Comparison of ENCODE assay signal across 8 cellular contexts in genomic region chr17:43546317-43547188, GRCh38. TPM values are rescaled to one million over a fixed set of nuclear protein-coding genes. Genes with fewer than 3 reads are reported as not detected.
DNase-seq lines count a peak whose midpoint lies in the region; ATAC-seq, FAIRE-seq and TF ChIP-seq lines count a peak whose summit lies in the region.

Gene ETV4 (minus strand): TSS chr17:43546340. CDS start chr17:43545617, 723 bp downstream.

- H4K8ac ChIP-seq in trophoblast cell (ENCODE audit: low read depth, low read length), result peak within 1 kb of the TSS; percentile 26

- H3K79me2 ChIP-seq in trophoblast cell (ENCODE audit: control insufficient read depth, insufficient read depth, low read length, poor library complexity), result peaks cover 3% of the 10 kb centered on the region

- H2BK12ac ChIP-seq in trophoblast cell (ENCODE audit: low read length), result no peak within 1 kb of the TSS

- no peak for TF ChIP-seq POLR2A in tibial nerve (IDR thresholded peaks at IDR 0.05)

- ATAC-seq in HG02588 (IDR thresholded peaks at IDR 0.05; ENCODE audit: unreplicated experiment), result peak; percentile 70

- H3K9ac ChIP-seq in adipocyte (ENCODE audit: low read length) (no peak within 1 kb of the TSS), trophoblast cell (ENCODE audit: low read length) (no peak within 1 kb of the TSS)

- H2BK5ac ChIP-seq in trophoblast cell (ENCODE audit: low read depth, low read length, poor library complexity), result no peak within 1 kb of the TSS

- H3K4ac ChIP-seq in trophoblast cell (ENCODE audit: low read depth, low read length), result no peak within 1 kb of the TSS

- peak; percentile 98 for FAIRE-seq in G401.6 (lab: Jason Lieb, UNC)

- DNase-seq in NCI-H1105 (lab: John Stamatoyannopoulos, UW), result peak; percentile 77
- DNase-seq in T follicular helper cell (ENCODE audit: low read depth), result peak; percentile 76
- peak; percentile 96 for DNase-seq in adipocyte (ENCODE audit: low read depth)
- peak; percentile 94 for DNase-seq in cardiac septum (ENCODE audit: low spot score)
- DNase-seq in trophoblast cell, result peak; percentile 69 to 79
- peak; percentile 83 to 88 for DNase-seq in tibial nerve (ENCODE audit: low spot score in 2 of 2)

- WGBS in trophoblast cell (ENCODE audit: extremely low coverage, insufficient coverage, insufficient read length), result no CpG with 5 or more reads among the region's 47 CpGs
- WGBS in tibial nerve, 2 donors, result 0 to 1% methylated on average over 46 to 47 of the region's 47 CpGs

- no peak within 1 kb of the TSS for H2AFZ ChIP-seq in trophoblast cell (ENCODE audit: insufficient read depth, low read length, poor library complexity)

- no peak for TF ChIP-seq CTCF in tibial nerve (IDR thresholded peaks at IDR 0.05)

- no peak within 1 kb of the TSS for H4K12ac ChIP-seq in trophoblast cell (ENCODE audit: low read depth, low read length)

- H3K4me1 ChIP-seq in adipocyte (ENCODE audit: control insufficient read depth, insufficient read depth, low read length) (peaks cover 18% of the 10 kb centered on the region), trophoblast cell (ENCODE audit: control insufficient read depth in 1 of 2, insufficient read depth in 2 of 2, low read length in 2 of 2) (peaks cover 5 to 25% of the 10 kb centered on the region in 2 experiments), tibial nerve (peaks cover 0 to 35% (median 18%) of the 10 kb centered on the region in 4 donors)

- H3K27me3 ChIP-seq in adipocyte (replicated peaks; ENCODE audit: control insufficient read depth, insufficient read depth, low read length), result no peaks in the 10 kb centered on the region
- peaks cover 22% of the 10 kb centered on the region for H3K27me3 ChIP-seq in trophoblast cell (ENCODE audit: insufficient read depth, low read length)
- peaks cover 0 to 30% of the 10 kb centered on the region in 2 donors for H3K27me3 ChIP-seq in tibial nerve

- H3K18ac ChIP-seq in trophoblast cell (ENCODE audit: low read length), result peak within 1 kb of the TSS; percentile 25

- H3K36me3 ChIP-seq in adipocyte (ENCODE audit: control insufficient read depth, insufficient read depth, low read length, severe bottlenecking), result no peaks in the 10 kb centered on the region
- no peaks in the 10 kb centered on the region for H3K36me3 ChIP-seq in trophoblast cell (ENCODE audit: control insufficient read depth in 1 of 2, insufficient read depth in 2 of 2, low read length in 2 of 2)
- H3K36me3 ChIP-seq in tibial nerve, result no peaks in the 10 kb centered on the region

- H3K79me1 ChIP-seq in trophoblast cell (ENCODE audit: low read length), result peaks cover 2% of the 10 kb centered on the region

- H3K23ac ChIP-seq in trophoblast cell (ENCODE audit: low read length), result no peak within 1 kb of the TSS

- intact Hi-C loops in cardiac septum (cut with DNase I), result no loop called here

- H3K4me3 ChIP-seq in adipocyte (ENCODE audit: low read length), result peak within 1 kb of the TSS; percentile 81
- H3K4me3 ChIP-seq in trophoblast cell (ENCODE audit: low read depth, low read length), result peak within 1 kb of the TSS; percentile 62
- H3K4me3 ChIP-seq in tibial nerve, result peak within 1 kb of the TSS; percentile 31 to 67 (median 54)

- peak within 1 kb of the TSS; percentile 62 for H3K4me2 ChIP-seq in trophoblast cell (ENCODE audit: low read length)

- no peak within 1 kb of the TSS for H2BK120ac ChIP-seq in trophoblast cell (ENCODE audit: insufficient read depth, low read length, poor library complexity)

- H3K27ac ChIP-seq in trophoblast cell (ENCODE audit: low read depth, low read length) (no peak within 1 kb of the TSS), tibial nerve (peak within 1 kb of the TSS in 2 of 4 donors; percentile 18 to 64)

- H3K14ac ChIP-seq in trophoblast cell (ENCODE audit: low read length), result peak within 1 kb of the TSS; percentile 39

- no peak within 1 kb of the TSS for H4K91ac ChIP-seq in trophoblast cell (ENCODE audit: low read depth, low read length)

- no peak for TF ChIP-seq EP300 in tibial nerve (IDR thresholded peaks at IDR 0.05)

- H2AK5ac ChIP-seq in trophoblast cell (ENCODE audit: low read length), result no peak within 1 kb of the TSS

- H3K9me3 ChIP-seq in adipocyte (ENCODE audit: control insufficient read depth, low read length) (no peaks in the 10 kb centered on the region), trophoblast cell (ENCODE audit: insufficient read depth, low read depth, low read length) (no peaks in the 10 kb centered on the region), tibial nerve (no peaks in the 10 kb centered on the region)

RNA-seq across cellular contexts. Expression of gene ETV4, which starts in this region (rescaled TPM):
- 3.5 TPM for total RNA-seq in cardiac septum
- 43.4 and 44.7 TPM in 2 replicates for polyA plus RNA-seq in trophoblast cell (2013)
- total RNA-seq in tibial nerve, result 1 to 10 TPM; 1.5 to 5.1 (median 3.8) TPM
